ENCODE assay signal across 28 cellular contexts in genomic region chr10:58820386-58820785, GRCh38.
DNase-seq lines count a peak whose midpoint lies in the region; ATAC-seq and TF ChIP-seq lines count a peak whose summit lies in the region.
"Had no signal": no experiment of that assay in that cellular context is flagged by ENCODE, and none has a peak within 500 bp of the region (broad histone marks: within the 10 kb centered on the region; RNA-seq: fewer than 3 reads in every experiment).

No MANE protein-coding gene starts in this region.

- H3K4me3 ChIP-seq in left ventricle myocardium inferior = no peak overlapping the region
- no peak overlapping the region for H3K4me3 ChIP-seq in heart left ventricle
- H3K4me3 ChIP-seq in tibial artery = no peak overlapping the region
- no peak overlapping the region for H3K4me3 ChIP-seq in mesendoderm (ENCODE audit: low read length)
- H3K4me3 ChIP-seq: coronary artery, esophagus squamous epithelium, K562, left lung, mucosa of descending colon, stomach had no signal

- H3K36me3 ChIP-seq in left ventricle myocardium inferior = no peaks in the 10 kb centered on the region
- peaks cover 0 to 12% (median 0%) of the 10 kb centered on the region in 9 donors for H3K36me3 ChIP-seq in heart left ventricle
- H3K36me3 ChIP-seq in tibial artery = no peaks in the 10 kb centered on the region
- no peaks in the 10 kb centered on the region for H3K36me3 ChIP-seq in mesendoderm (ENCODE audit: control insufficient read depth, insufficient read depth, low read length)
- H3K36me3 ChIP-seq: BE2C, esophagus squamous epithelium, left lung, stomach had no signal

- no peak overlapping the region for H3K18ac ChIP-seq in mesendoderm (ENCODE audit: low read length)

- H3K9ac ChIP-seq in mesendoderm (ENCODE audit: low read length) = no peak overlapping the region

- H3K4me1 ChIP-seq in left ventricle myocardium inferior (peaks cover 44% of the 10 kb centered on the region), heart left ventricle (peaks cover 0 to 40% (median 12%) of the 10 kb centered on the region in 12 donors), tibial artery (peaks cover 0 to 32% (median 14%) of the 10 kb centered on the region in 4 donors), mesendoderm (ENCODE audit: control insufficient read depth, low read depth, low read length) (no peaks in the 10 kb centered on the region)

- no peak overlapping the region for H3K4me2 ChIP-seq in mesendoderm (ENCODE audit: low read length)

- TF ChIP-seq CTCF in left ventricle myocardium inferior (IDR thresholded peaks at IDR 0.05; ENCODE audit: borderline replicate concordance) = no peak
- TF ChIP-seq CTCF in heart left ventricle (IDR thresholded peaks at IDR 0.05) = no peak
- no peak for TF ChIP-seq CTCF in tibial artery (IDR thresholded peaks at IDR 0.05)

- ATAC-seq in heart left ventricle (no peak), SK-N-SH treated with all-trans-retinoic acid at 6 μM for 48 hours (peak; percentile 32)
- ATAC-seq: activated naive CD8-positive, alpha-beta T cell treated with anti-CD3 and anti-CD28 coated beads, Interleukin-2, amount 50 U/mL, for 24 hours; K562; left lung; mucosa of descending colon; WTC11 had no signal

- H3K27me3 ChIP-seq in left ventricle myocardium inferior (ENCODE audit: low read depth) = no peaks in the 10 kb centered on the region
- no peaks in the 10 kb centered on the region for H3K27me3 ChIP-seq in heart left ventricle
- no peaks in the 10 kb centered on the region for H3K27me3 ChIP-seq in tibial artery
- H3K27me3 ChIP-seq in mesendoderm (ENCODE audit: insufficient read depth, low read length, poor library complexity) = no peaks in the 10 kb centered on the region
- H3K27me3 ChIP-seq: BE2C, esophagus squamous epithelium, left lung, stomach had no signal

- no peak overlapping the region for H3K23ac ChIP-seq in mesendoderm (ENCODE audit: low read length)

- no peaks in the 10 kb centered on the region for H3K79me1 ChIP-seq in mesendoderm (ENCODE audit: low read length)

- H2BK120ac ChIP-seq in mesendoderm (ENCODE audit: low read depth, low read length) = no peak overlapping the region

- no peak overlapping the region for H2BK15ac ChIP-seq in mesendoderm (replicated peaks; ENCODE audit: low read depth)

- 67 to 92% (median 79%) methylated on average over 1 of the region's 1 CpG for WGBS in heart left ventricle, 4 donors
- no CpG with 5 or more reads among the region's 1 CpG for WGBS in mesendoderm (ENCODE audit: extremely low coverage, insufficient coverage, low lambda C conversion rate)

- peak overlapping the region in 2 of 5 donors; percentile 5 to 17 for H3K4me3 Mint-ChIP-seq in immature natural killer cell
- H3K4me3 Mint-ChIP-seq: activated CD4-positive, alpha-beta memory T cell treated with anti-CD3 and anti-CD28 coated beads for 36 hours; activated naive CD8-positive, alpha-beta T cell treated with anti-CD3 and anti-CD28 coated beads, Interleukin-2, amount 50 U/mL, for 24 hours; WTC11 had no signal

- no peaks in the 10 kb centered on the region for H3K79me2 ChIP-seq in mesendoderm (ENCODE audit: control insufficient read depth, insufficient read depth, low read length)

- H3K9me3 Mint-ChIP-seq in immature natural killer cell = no peaks in the 10 kb centered on the region
- H3K9me3 Mint-ChIP-seq: activated CD4-positive, alpha-beta memory T cell treated with anti-CD3 and anti-CD28 coated beads for 36 hours; activated naive CD8-positive, alpha-beta T cell treated with anti-CD3 and anti-CD28 coated beads, Interleukin-2, amount 50 U/mL, for 24 hours; WTC11 had no signal

- no peak overlapping the region for H2AK5ac ChIP-seq in mesendoderm (ENCODE audit: low read length)

- no peaks in the 10 kb centered on the region for H3K27me3 Mint-ChIP-seq in immature natural killer cell (ENCODE audit: low read depth in 3 of 3)

- no peak overlapping the region for H4K8ac ChIP-seq in mesendoderm (ENCODE audit: low read depth, low read length)

- H3K9me3 ChIP-seq in left ventricle myocardium inferior (replicated peaks) (no peaks in the 10 kb centered on the region), heart left ventricle (no peaks in the 10 kb centered on the region), tibial artery (no peaks in the 10 kb centered on the region)
- H3K9me3 ChIP-seq: BE2C, esophagus squamous epithelium, left lung, mucosa of descending colon, stomach had no signal

- H3K36me3 Mint-ChIP-seq in immature natural killer cell = no peaks in the 10 kb centered on the region
- H3K36me3 Mint-ChIP-seq: activated CD4-positive, alpha-beta memory T cell treated with anti-CD3 and anti-CD28 coated beads for 36 hours; WTC11 had no signal

- H3K4me1 Mint-ChIP-seq in immature natural killer cell = peaks cover 24 to 27% of the 10 kb centered on the region in 2 donors
- H3K4me1 Mint-ChIP-seq: activated naive CD8-positive, alpha-beta T cell treated with anti-CD3 and anti-CD28 coated beads, Interleukin-2, amount 50 U/mL, for 24 hours had no signal

- no peak overlapping the region for H3K4ac ChIP-seq in mesendoderm (ENCODE audit: low read depth, low read length)

- H2BK5ac ChIP-seq in mesendoderm (ENCODE audit: low read length) = no peak overlapping the region

- intact Hi-C loops in left ventricle myocardium inferior (cut with micrococcal nuclease) = no loop called here
- intact Hi-C loops in heart left ventricle (cut with DNase I) = no loop called here
- intact Hi-C loops in tibial artery (cut with DNase I; ENCODE audit: low total_unique reads) = no loop called here

- H3K27ac ChIP-seq in left ventricle myocardium inferior (replicated peaks) (peak overlapping the region; percentile 63), heart left ventricle (peak overlapping the region in 3 of 12 donors; percentile 14 to 51 (median 15)), tibial artery (peak overlapping the region; percentile 2 to 10), mesendoderm (ENCODE audit: low read depth, low read length) (no peak overlapping the region)
- H3K27ac ChIP-seq: 22Rv1, esophagus squamous epithelium, left lung had no signal

- no peak overlapping the region for H4K5ac ChIP-seq in mesendoderm (ENCODE audit: low read length)

- DNase-seq in left ventricle myocardium inferior (no peak), heart left ventricle (no peak), immature natural killer cell (peak; percentile 6 to 20 (median 7)), tibial artery (no peak), AG08396 (ENCODE audit: low spot score) (no peak), mesendoderm (no peak), NCI-H1694 (lab: John Stamatoyannopoulos, UW) (no peak)
- DNase-seq: activated CD4-positive, alpha-beta memory T cell treated with anti-CD3 and anti-CD28 coated beads for 36 hours; activated effector memory CD4-positive, alpha-beta T cell treated with anti-CD3 and anti-CD28 coated beads, Interleukin-2, amount 50 U/mL, for 16 hours; activated naive CD8-positive, alpha-beta T cell treated with anti-CD3 and anti-CD28 coated beads, Interleukin-2, amount 50 U/mL, for 24 hours; esophagus squamous epithelium; left lung; mucosa of descending colon; NCI-H1694 treated with DMSO at 0.1 percent for 48 hours; NCI-H2171 treated with DMSO at 0.1 percent for 48 hours; NCI-H526 treated with DMSO at 0.1 percent for 48 hours; RPMI8226; small intestine; stimulated activated CD4-positive, alpha-beta T cell treated with anti-CD3 and anti-CD28 coated beads, Interleukin-4, amount 100 ng/mL, for 1 hour; stomach; T-helper 9 cell; trophoblast cell had no signal

- peak overlapping the region in 1 of 6 donors; percentile 76 for H3K27ac Mint-ChIP-seq in immature natural killer cell
- H3K27ac Mint-ChIP-seq: activated CD4-positive, alpha-beta memory T cell treated with anti-CD3 and anti-CD28 coated beads for 36 hours; activated naive CD8-positive, alpha-beta T cell treated with anti-CD3 and anti-CD28 coated beads, Interleukin-2, amount 50 U/mL, for 24 hours; WTC11 had no signal

- no peak overlapping the region for H3K56ac ChIP-seq in mesendoderm (ENCODE audit: low read length)

- TF ChIP-seq POLR2A in heart left ventricle (IDR thresholded peaks at IDR 0.05) = no peak

TF ChIP-seq in SK-N-SH treated with all-trans-retinoic acid at 6 μM for 48 hours, 23 proteins besides CTCF, POLR2A, EP300 and RAD21 (continues in another document):
- no peak for TF ChIP-seq PPARA (CRISPR knock-in tag; IDR thresholded peaks at IDR 0.05; ENCODE audit: borderline replicate concordance)
- no peak for TF ChIP-seq TSHZ2 (CRISPR knock-in tag; IDR thresholded peaks at IDR 0.05)
- no peak for TF ChIP-seq ISL1 (CRISPR knock-in tag; IDR thresholded peaks at IDR 0.05)
- TF ChIP-seq CSDC2 (CRISPR knock-in tag; IDR thresholded peaks at IDR 0.05) = no peak
- TF ChIP-seq TCF4 (CRISPR knock-in tag; IDR thresholded peaks at IDR 0.05; ENCODE audit: borderline replicate concordance) = no peak
- no peak for TF ChIP-seq ZFP3 (CRISPR knock-in tag; IDR thresholded peaks at IDR 0.05)

Comparison
In these comparisons a context has a peak if more than half of its experiments do, and no peak if none do; other contexts are left out.
1. DNase-seq: peak in immature natural killer cell (3 of 3); none in left ventricle myocardium inferior (single experiment), heart left ventricle (0 of 5), tibial artery (0 of 2), AG08396 (single experiment), mesendoderm (single experiment) and NCI-H1694 (single experiment).